36 cellular contexts compared by ENCODE assay signal in the genomic region with DNA sequence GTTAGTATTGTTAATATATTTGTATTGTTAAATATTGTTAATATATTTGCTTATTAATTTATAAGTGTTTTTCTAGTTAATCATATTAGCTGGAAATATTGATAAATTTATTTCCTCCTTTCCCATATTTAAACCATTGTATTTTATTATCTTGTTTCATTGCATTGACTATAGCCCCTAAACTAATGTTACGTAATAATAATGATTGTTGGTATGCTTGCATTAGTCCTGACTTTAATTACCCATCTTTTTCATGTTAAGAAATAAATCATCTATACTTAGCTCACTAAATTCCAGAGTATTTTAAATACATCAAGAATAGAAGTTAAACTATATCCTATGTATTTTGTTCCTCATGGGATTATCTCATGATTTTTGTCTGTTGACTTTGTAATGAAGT.
"Had no signal": no experiment of that assay in that cellular context is flagged by ENCODE, and none has a peak within 500 bp of the region (broad histone marks: within the 10 kb centered on the region; RNA-seq: fewer than 3 reads in every experiment).

No MANE protein-coding gene starts in this region.

- H3K36me3 ChIP-seq: MG63 had no signal

- DNase-seq: Kasumi-1, MG63, MM.1S, MV-4-11, NCI-H1048, NCI-H1092, NCI-H1092 treated with DMSO at 0.1 percent for 48 hours, NCI-H1105, NCI-H1105 treated with DMSO at 0.1 percent for 48 hours, NCI-H1417, NCI-H1417 treated with DMSO at 0.1 percent for 48 hours, NCI-H1436, NCI-H1436 treated with DMSO at 0.1 percent for 48 hours, NCI-H146, NCI-H1694, NCI-H1694 treated with DMSO at 0.1 percent for 48 hours, NCI-H187, NCI-H187 treated with DMSO at 0.1 percent for 48 hours, NCI-H1930, NCI-H2029, NCI-H2029 treated with DMSO at 0.1 percent for 48 hours, NCI-H2081, NCI-H2081 treated with DMSO at 0.1 percent for 48 hours, NCI-H2107, NCI-H2171, NCI-H2171 treated with DMSO at 0.1 percent for 48 hours, NCI-H2227 treated with DMSO at 0.1 percent for 48 hours, NCI-H226, NCI-H345, NCI-H446, NCI-H446 treated with DMSO at 0.1 percent for 48 hours, NCI-H510A, NCI-H510A treated with DMSO at 0.1 percent for 48 hours, NCI-H524, NCI-H524 treated with DMSO at 0.1 percent for 48 hours, NCI-H526 had no signal

- H3K4me3 ChIP-seq: MG63 had no signal

- H3K9me3 ChIP-seq: MG63 had no signal

- H3K27me3 ChIP-seq: MG63 had no signal
